Comparison of ENCODE assay signal across 31 cellular contexts in the genomic region with DNA sequence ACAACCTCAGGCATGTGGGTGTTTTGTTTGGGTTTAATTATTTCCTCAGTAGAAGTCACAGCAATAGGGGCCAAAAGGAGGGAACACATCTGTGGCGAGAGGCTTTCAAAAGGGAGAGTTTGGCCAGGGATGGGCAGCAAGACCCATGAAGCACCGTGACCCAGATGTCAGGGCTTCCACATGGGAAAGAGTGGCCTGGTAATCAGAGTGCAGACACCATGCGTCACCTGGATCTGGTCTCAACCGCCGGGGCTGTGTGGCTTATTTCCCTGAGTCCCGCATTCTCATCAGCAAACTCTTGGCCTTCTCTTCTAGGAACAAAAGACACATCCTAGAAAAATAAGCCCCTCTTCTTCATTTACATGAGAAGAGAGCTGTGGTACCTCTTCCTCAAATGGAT. TPM values are rescaled to one million over a fixed set of nuclear protein-coding genes. Genes with fewer than 3 reads are reported as not detected.
"Had no signal": no experiment of that assay in that cellular context is flagged by ENCODE, and none has a peak within 500 bp of the region (broad histone marks: within the 10 kb centered on the region; RNA-seq: fewer than 3 reads in every experiment).

No MANE protein-coding gene starts in this region.

- FAIRE-seq: islet of Langerhans, small intestine had no signal

- ATAC-seq: activated CD4-positive, CD25-positive, alpha-beta regulatory T cell treated with anti-CD3 and anti-CD28 coated beads, Interleukin-2, amount 50 U/mL, for 24 hours; esophagus mucosa; foreskin keratinocyte; sciatic nerve; stimulated activated memory B cell treated with anti-CD40 and anti-IgM and Interleukin-4, amounts not matched to agents 10 μg/mL and 1 μg/mL and 100 μg/mL, for 72 hours; stimulated activated naive CD8-positive, alpha-beta T cell treated with anti-CD3 and anti-CD28 coated beads, Interleukin-15, amount 100 ng/mL, for 72 hours had no signal

- H3K4me3 ChIP-seq: adrenal gland, upper lobe of left lung, vagina had no signal

- H3K27ac ChIP-seq: adrenal gland, foreskin keratinocyte, WERI-Rb-1 had no signal

- H3K27me3 ChIP-seq: adrenal gland, foreskin keratinocyte, upper lobe of left lung, vagina had no signal

- H3K9me3 ChIP-seq: adrenal gland, upper lobe of left lung, vagina had no signal

- DNase-seq: activated CD4-positive, alpha-beta T cell treated with anti-CD3 and anti-CD28 coated beads for 48 hours; activated CD4-positive, alpha-beta T cell treated with anti-CD3 and anti-CD28 coated beads, Interleukin-2, amount 50 U/mL, for 48 hours; activated CD8-positive, alpha-beta memory T cell treated with anti-CD3 and anti-CD28 coated beads, Interleukin-2, amount 50 U/mL, for 4 hours; activated gamma-delta T cell treated with Interleukin-2 at 50 U/mL for 16 hours; activated naive CD8-positive, alpha-beta T cell treated with anti-CD3 and anti-CD28 coated beads for 36 hours; activated T-cell treated with anti-CD3 and anti-CD28 coated beads, Interleukin-2, amount 50 U/mL, for 1 hour; adrenal gland; aorta; endodermal cell; foreskin keratinocyte; mammary epithelial cell; retina; small intestine; stimulated activated CD4-positive, alpha-beta T cell treated with anti-CD3 and anti-CD28 coated beads, Interleukin-1b, Interleukin-23, amount 100 ng/mL, for 48 hours; stimulated activated CD4-positive, alpha-beta T cell treated with anti-CD3 and anti-CD28 coated beads, Interleukin-4, amount 100 ng/mL, for 4 hours; stimulated activated CD8-positive, alpha-beta memory T cell treated with anti-CD3 and anti-CD28 coated beads, Interleukin-4, amount 100 ng/mL, for 48 hours; stimulated activated naive CD8-positive, alpha-beta T cell treated with anti-CD3 and anti-CD28 coated beads, Interleukin-15, amount 100 ng/mL, for 72 hours; substantia nigra; T-helper 9 cell; upper lobe of left lung; WERI-Rb-1 had no signal

- H3K4me1 ChIP-seq: foreskin keratinocyte had no signal

RNA-seq across cellular contexts. Expression of a gene that starts 12.4 kb away (rescaled TPM):
- total RNA-seq: mammary epithelial cell, progenitor cell of endocrine pancreas had no signal

RNA-seq across cellular contexts. Expression of a gene that starts 52.6 kb away (rescaled TPM):
- total RNA-seq: activated CD8-positive, alpha-beta memory T cell treated with anti-CD3 and anti-CD28 coated beads for 36 hours; activated naive CD8-positive, alpha-beta T cell treated with anti-CD3 and anti-CD28 coated beads for 36 hours; activated T-helper 1 cell treated with anti-CD3 and anti-CD28 coated beads, Interleukin-12 subunit alpha, Interleukin-12 subunit beta, Interleukin-2, Interleukin-4 antibody, amounts not matched to agents 30 ng/mL and 10 ng/mL and 1 ng/mL, durations not matched to agents 14 hours and 24 hours and 36 hours; endodermal cell; foreskin keratinocyte; mammary epithelial cell; T-helper 1 cell treated with Interleukin-12 subunit alpha and Interleukin-12 subunit beta and Interleukin-4 antibody, amounts not matched to agents 30 ng/mL and 1 ng/mL, for 36 hours had no signal
- polyA plus RNA-seq: foreskin keratinocyte, mammary epithelial cell had no signal
